In the genomic region with DNA sequence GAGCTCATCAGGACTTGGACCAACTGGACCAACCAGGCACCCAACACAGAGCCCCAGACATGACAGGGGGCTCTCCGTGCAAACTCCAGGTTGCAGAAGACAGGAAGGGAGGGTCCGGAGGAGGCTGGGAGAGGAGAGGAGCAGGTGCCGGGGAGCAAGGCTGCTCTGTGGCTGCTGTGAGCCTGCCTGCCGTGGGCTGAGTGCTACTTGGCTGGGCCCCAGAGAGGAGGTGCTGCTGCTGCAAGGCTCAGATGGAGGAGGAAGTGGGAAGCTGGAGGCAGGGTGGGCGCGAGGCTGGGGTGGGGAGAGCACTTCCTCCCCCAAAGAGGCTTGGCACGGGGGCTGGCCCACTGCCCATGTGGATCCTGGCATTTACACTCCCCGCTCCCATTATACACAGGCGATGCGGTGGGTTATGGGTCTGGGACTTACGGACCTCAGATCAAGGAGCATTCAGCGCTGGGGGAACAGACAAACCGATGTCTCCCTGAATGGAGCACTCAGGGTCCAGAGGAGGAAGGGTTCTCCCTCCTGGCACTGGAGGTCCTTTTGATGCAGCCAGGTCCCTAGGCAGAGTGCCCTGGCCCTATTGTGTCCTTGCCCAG, we compare ENCODE assay signal across 21 cellular contexts. TPM values are rescaled to one million over a fixed set of nuclear protein-coding genes. Genes with fewer than 3 reads are reported as not detected.
A peak's percentile ranks its signal among the peaks of the same experiment; 100 is the strongest.
DNase-seq lines count a peak whose midpoint lies in the region; ATAC-seq lines count a peak whose summit lies in the region.
"Had no signal": no experiment of that assay in that cellular context is flagged by ENCODE, and none has a peak within 500 bp of the region (broad histone marks: within the 10 kb centered on the region; RNA-seq: fewer than 3 reads in every experiment).

No MANE protein-coding gene starts in this region.

- no peak overlapping the region for H3K4ac ChIP-seq in neuronal stem cell (ENCODE audit: low read length)

- no peak overlapping the region for H3K23ac ChIP-seq in neuronal stem cell (ENCODE audit: low read depth, low read length, poor library complexity)

- no peaks in the 10 kb centered on the region for H4K20me1 ChIP-seq in Karpas-422 (ENCODE audit: insufficient read depth, low read depth, low read length)

- no peaks in the 10 kb centered on the region for H3K9me3 Mint-ChIP-seq in activated CD8-positive, alpha-beta T cell treated with anti-CD3 and anti-CD28 coated beads, Interleukin-2, amount 10 ng/mL, durations not matched to agents 7 days and 5 days (ENCODE audit: insufficient read depth)
- H3K9me3 Mint-ChIP-seq in T-cell = no peaks in the 10 kb centered on the region
- H3K9me3 Mint-ChIP-seq: activated CD4-positive, alpha-beta T cell treated with anti-CD3 and anti-CD28 coated beads, Interleukin-2, amount 10 ng/mL, durations not matched to agents 7 days and 5 days; activated T-cell treated with anti-CD3 and anti-CD28 coated beads, Interleukin-2, amount 50 U/mL, for 72 hours had no signal

- peak; percentile 29 for ATAC-seq in activated CD8-positive, alpha-beta T cell treated with anti-CD3 and anti-CD28 coated beads, Interleukin-2, amount 10 ng/mL, durations not matched to agents 7 days and 5 days
- ATAC-seq in T-cell (replicated peaks in 1 of 4) = no peak
- ATAC-seq: activated T-cell treated with anti-CD3 and anti-CD28 coated beads, Interleukin-2, amount 50 U/mL, for 72 hours; HCT116 had no signal

- CTCF ChIA-PET in activated CD8-positive, alpha-beta T cell treated with anti-CD3 and anti-CD28 coated beads, Interleukin-2, amount 10 ng/mL, durations not matched to agents 7 days and 5 days (lab: Charles Lee) = interaction anchor here (3.1 to 14.3 kb wide), 2 partner anchors 8 to 101 kb away, joined by 9 to 345 read pairs; no protein-coding TSS in a partner anchor
- CTCF ChIA-PET in T-cell (lab: Charles Lee) = no interaction called here

- H3K9ac ChIP-seq in Karpas-422 (ENCODE audit: low read length) (no peak overlapping the region), neuronal stem cell (ENCODE audit: low read depth, low read length, poor library complexity) (no peak overlapping the region)

- no peak overlapping the region for H2BK120ac ChIP-seq in neuronal stem cell (ENCODE audit: low read depth, low read length)

- H3K36me3 ChIP-seq in Karpas-422 (ENCODE audit: insufficient read depth, low read length) = no peaks in the 10 kb centered on the region
- H3K36me3 ChIP-seq in neuronal stem cell (replicated peaks in 1 of 2; ENCODE audit: control insufficient read depth in 2 of 2, insufficient read depth in 2 of 2, low read length in 2 of 2) = no peaks in the 10 kb centered on the region
- H3K36me3 ChIP-seq: adrenal gland, colonic mucosa, uterus had no signal

- no peak overlapping the region for H4K8ac ChIP-seq in neuronal stem cell (ENCODE audit: low read depth, low read length)

- no CpG with 5 or more reads among the region's 13 CpGs for WGBS in neuronal stem cell (ENCODE audit: extremely low coverage in 2 of 2, insufficient read length in 2 of 2, insufficient replicate concordance in 1 of 2), 2 donors

- H3K4me3 Mint-ChIP-seq in activated CD8-positive, alpha-beta T cell treated with anti-CD3 and anti-CD28 coated beads, Interleukin-2, amount 10 ng/mL, durations not matched to agents 7 days and 5 days = no peak overlapping the region
- no peak overlapping the region for H3K4me3 Mint-ChIP-seq in T-cell
- H3K4me3 Mint-ChIP-seq: activated CD4-positive, alpha-beta T cell treated with anti-CD3 and anti-CD28 coated beads, Interleukin-2, amount 10 ng/mL, durations not matched to agents 7 days and 5 days had no signal

- H2AK5ac ChIP-seq in neuronal stem cell (ENCODE audit: low read depth, low read length) = peak overlapping the region; percentile 6

- no peak overlapping the region for H2AFZ ChIP-seq in Karpas-422 (ENCODE audit: low read length)
- peak overlapping the region; percentile 12 for H2AFZ ChIP-seq in neuronal stem cell (ENCODE audit: low read length)

- H2BK5ac ChIP-seq in neuronal stem cell (ENCODE audit: low read length) = no peak overlapping the region

- H3K27ac ChIP-seq in Karpas-422 (ENCODE audit: low read length) (no peak overlapping the region), neuronal stem cell (replicated peaks; ENCODE audit: low read length) (no peak overlapping the region)
- H3K27ac ChIP-seq: adrenal gland, colonic mucosa, skin epidermis, uterus had no signal

- H3K9me3 ChIP-seq in Karpas-422 (ENCODE audit: low read length) (no peaks in the 10 kb centered on the region), neuronal stem cell (replicated peaks in 1 of 2; ENCODE audit: control insufficient read depth in 2 of 2, insufficient read depth in 1 of 2, low read depth in 1 of 2, low read length in 2 of 2) (no peaks in the 10 kb centered on the region)
- H3K9me3 ChIP-seq: adrenal gland, colonic mucosa, uterus had no signal

- peaks cover 16% of the 10 kb centered on the region for H3K27me3 Mint-ChIP-seq in activated CD8-positive, alpha-beta T cell treated with anti-CD3 and anti-CD28 coated beads, Interleukin-2, amount 10 ng/mL, durations not matched to agents 7 days and 5 days (ENCODE audit: low read depth)
- peaks cover 22 to 45% of the 10 kb centered on the region in 2 donors for H3K27me3 Mint-ChIP-seq in T-cell

- no peaks in the 10 kb centered on the region for H3K79me2 ChIP-seq in Karpas-422 (ENCODE audit: low read length)

- H4K91ac ChIP-seq in neuronal stem cell (ENCODE audit: low read depth, low read length, poor library complexity) = no peak overlapping the region

- no peaks in the 10 kb centered on the region for H3K79me1 ChIP-seq in neuronal stem cell (ENCODE audit: low read depth, low read length)

- peak overlapping the region; percentile 50 for H3K18ac ChIP-seq in neuronal stem cell (ENCODE audit: low read length)

- POLR2A ChIA-PET in activated CD8-positive, alpha-beta T cell treated with anti-CD3 and anti-CD28 coated beads, Interleukin-2, amount 10 ng/mL, durations not matched to agents 7 days and 5 days (lab: Charles Lee) = interaction anchor here (0.6 kb wide), 1 partner anchor 15 kb away, joined by 3 read pairs; no protein-coding TSS in a partner anchor
- POLR2A ChIA-PET in T-cell (lab: Charles Lee) = interaction anchor here in 1 of 2 donors (0.7 kb wide), 1 partner anchor 9 kb away, joined by 3 read pairs; no protein-coding TSS in a partner anchor

- H3K36me3 Mint-ChIP-seq in activated CD8-positive, alpha-beta T cell treated with anti-CD3 and anti-CD28 coated beads, Interleukin-2, amount 10 ng/mL, durations not matched to agents 7 days and 5 days (ENCODE audit: low read depth) = no peaks in the 10 kb centered on the region
- no peaks in the 10 kb centered on the region for H3K36me3 Mint-ChIP-seq in T-cell

- H3K4me1 ChIP-seq in Karpas-422 (ENCODE audit: low read length) (peaks cover 21% of the 10 kb centered on the region), neuronal stem cell (ENCODE audit: control insufficient read depth in 2 of 2, insufficient read depth in 1 of 2, low read depth in 1 of 2, low read length in 2 of 2) (peaks cover 11 to 31% of the 10 kb centered on the region in 2 donors)
- H3K4me1 ChIP-seq: adrenal gland, colonic mucosa had no signal

- H3K27me3 ChIP-seq in Karpas-422 (ENCODE audit: low read length) = no peaks in the 10 kb centered on the region
- H3K27me3 ChIP-seq in neuronal stem cell (ENCODE audit: control insufficient read depth in 3 of 3, insufficient read depth in 3 of 3, low read depth in 1 of 3, low read length in 3 of 3) = peaks cover 0 to 25% (median 0%) of the 10 kb centered on the region in 3 experiments
- H3K27me3 ChIP-seq: colonic mucosa, uterus had no signal

- H3K14ac ChIP-seq in neuronal stem cell (ENCODE audit: low read length) = no peak overlapping the region

- H3K27ac Mint-ChIP-seq in activated CD8-positive, alpha-beta T cell treated with anti-CD3 and anti-CD28 coated beads, Interleukin-2, amount 10 ng/mL, durations not matched to agents 7 days and 5 days = peak overlapping the region; percentile 32
- no peak overlapping the region for H3K27ac Mint-ChIP-seq in T-cell
- H3K27ac Mint-ChIP-seq: activated CD4-positive, alpha-beta T cell treated with anti-CD3 and anti-CD28 coated beads, Interleukin-2, amount 10 ng/mL, durations not matched to agents 7 days and 5 days; activated T-cell treated with anti-CD3 and anti-CD28 coated beads, Interleukin-2, amount 50 U/mL, for 72 hours had no signal

- no peaks in the 10 kb centered on the region for H3K9me2 ChIP-seq in Karpas-422 (replicated peaks; ENCODE audit: insufficient read depth, low read length)

- H2BK15ac ChIP-seq in neuronal stem cell (ENCODE audit: low read length) = no peak overlapping the region

- H3K4me3 ChIP-seq in Karpas-422 (ENCODE audit: low read length) (no peak overlapping the region), neuronal stem cell (ENCODE audit: low read length in 2 of 2) (no peak overlapping the region)
- H3K4me3 ChIP-seq: adrenal gland, colonic mucosa, skin epidermis, uterus had no signal

- H3K4me2 ChIP-seq in Karpas-422 (ENCODE audit: low read depth, low read length, poor library complexity, severe bottlenecking) = no peak overlapping the region
- H3K4me2 ChIP-seq in neuronal stem cell (ENCODE audit: insufficient read depth, low read length, poor library complexity, severe bottlenecking) = no peak overlapping the region

- H3K4me1 Mint-ChIP-seq in activated CD8-positive, alpha-beta T cell treated with anti-CD3 and anti-CD28 coated beads, Interleukin-2, amount 10 ng/mL, durations not matched to agents 7 days and 5 days (ENCODE audit: low read depth) = peaks cover 27% of the 10 kb centered on the region
- peaks cover 14 to 26% (median 21%) of the 10 kb centered on the region in 3 donors for H3K4me1 Mint-ChIP-seq in T-cell

- no peak overlapping the region for H2BK12ac ChIP-seq in neuronal stem cell (ENCODE audit: low read length)

- DNase-seq in DMS79 (lab: John Stamatoyannopoulos, UW) (peak; percentile 9), Karpas-422 (peak; percentile 41), neuronal stem cell (ENCODE audit: low spot score) (no peak), AG08395 (ENCODE audit: low spot score) (no peak), T-cell (no peak), NCI-H1417 (lab: John Stamatoyannopoulos, UW) (no peak)
- no peak for DNase-seq in activated CD8-positive, alpha-beta T cell treated with anti-CD3 and anti-CD28 coated beads, Interleukin-2, amount 10 ng/mL, durations not matched to agents 7 days and 5 days
- no peak for DNase-seq in activated CD8-positive, alpha-beta memory T cell treated with anti-CD3 and anti-CD28 coated beads for 24 hours
- DNase-seq: activated CD4-positive, alpha-beta T cell treated with anti-CD3 and anti-CD28 coated beads, Interleukin-2, amount 10 ng/mL, durations not matched to agents 7 days and 5 days; activated T-cell treated with anti-CD3 and anti-CD28 coated beads, Interleukin-2, amount 50 U/mL, for 72 hours; adrenal gland; AML-193; colonic mucosa; KG1; NCI-H2081 treated with DMSO at 0.1 percent for 48 hours; NCI-H748 treated with DMSO at 0.1 percent for 48 hours; stimulated activated naive CD4-positive, alpha-beta T cell treated with Interleukin-2 at 50 U/mL for 16 hours; uterus had no signal

RNA-seq across cellular contexts. Expression of gene EPOP, which starts 15.9 kb away (rescaled TPM):
- total RNA-seq in Karpas-422 (2014; rRNA removed; shearing (Covaris generic); ENCODE audit: low replicate concordance) = 7.6 and 19.9 TPM in 2 replicates
- total RNA-seq in activated CD8-positive, alpha-beta T cell treated with anti-CD3 and anti-CD28 coated beads, Interleukin-2, amount 10 ng/mL, durations not matched to agents 7 days and 5 days = 10 to 100 TPM; 11.4 to 11.6 TPM
- 17.0 TPM for polyA plus RNA-seq in neuronal stem cell (2013, experiment 1 of 2)
- polyA plus RNA-seq in neuronal stem cell (2013, experiment 2 of 2) = 16.8 TPM
- 1 to 10 TPM in 1 of 5 donors, under 1 TPM in 4; 0.68 to 1.6 (median 0.90) TPM for total RNA-seq in T-cell

RNA-seq across cellular contexts. Expression of gene MLLT6, which starts 46.2 kb away (rescaled TPM):
- total RNA-seq in Karpas-422 (2014; rRNA removed; shearing (Covaris generic); ENCODE audit: low replicate concordance) = 72.4 and 119 TPM in 2 replicates
- total RNA-seq in activated CD8-positive, alpha-beta T cell treated with anti-CD3 and anti-CD28 coated beads, Interleukin-2, amount 10 ng/mL, durations not matched to agents 7 days and 5 days = 100 to 1,000 TPM; 211 to 219 TPM
- polyA plus RNA-seq in neuronal stem cell (2013, experiment 1 of 2) = 14.2 TPM
- polyA plus RNA-seq in neuronal stem cell (2013, experiment 2 of 2) = 14.1 TPM
- 100 to 1,000 TPM; 412 to 506 (median 480) TPM for total RNA-seq in T-cell

RNA-seq across cellular contexts. Expression of gene SRCIN1, which starts 53.1 kb away (rescaled TPM):
- 0.14 and 0.86 TPM in 2 replicates for total RNA-seq in Karpas-422 (2014; rRNA removed; shearing (Covaris generic); ENCODE audit: low replicate concordance)
- under 1 TPM in 1 of 2 experiments, not detected in 1; 0.34 TPM for total RNA-seq in activated CD8-positive, alpha-beta T cell treated with anti-CD3 and anti-CD28 coated beads, Interleukin-2, amount 10 ng/mL, durations not matched to agents 7 days and 5 days
- polyA plus RNA-seq in neuronal stem cell (2013, experiment 1 of 2) = 7.3 TPM
- polyA plus RNA-seq in neuronal stem cell (2013, experiment 2 of 2) = 7.4 TPM
- total RNA-seq in T-cell = under 1 TPM in 4 of 5 donors, not detected in 1; 0.13 to 0.85 (median 0.28) TPM
- total RNA-seq: mononuclear cell had no signal

Comparison
In these comparisons a context has a peak if more than half of its experiments do, and no peak if none do; other contexts are left out.
1. DNase-seq: peak in DMS79 (single experiment) and Karpas-422 (single experiment); none in activated CD8-positive, alpha-beta T cell treated with anti-CD3 and anti-CD28 coated beads, Interleukin-2, amount 10 ng/mL, durations not matched to agents 7 days and 5 days (single experiment), neuronal stem cell (single experiment), activated CD8-positive, alpha-beta memory T cell treated with anti-CD3 and anti-CD28 coated beads for 24 hours (single experiment), AG08395 (single experiment), T-cell (0 of 34) and NCI-H1417 (0 of 3).